In genomic region chr2:88452980-88453582, GRCh38 we compare ENCODE assay signal across 8 cellular contexts. TPM values are rescaled to one million over a fixed set of nuclear protein-coding genes. Genes with fewer than 3 reads are reported as not detected.
A peak's percentile ranks its signal among the peaks of the same experiment; 100 is the strongest.
DNase-seq lines count a peak whose midpoint lies in the region; ATAC-seq and TF ChIP-seq lines count a peak whose summit lies in the region.
"Had no signal": no experiment of that assay in that cellular context is flagged by ENCODE, and none has a peak within 500 bp of the region (broad histone marks: within the 10 kb centered on the region; RNA-seq: fewer than 3 reads in every experiment).

No MANE protein-coding gene starts in this region.

- H3K9me3 ChIP-seq in Peyer's patch = peaks cover 0 to 3% (median 0%) of the 10 kb centered on the region in 4 donors
- H3K9me3 ChIP-seq in endodermal cell (ENCODE audit: control insufficient read depth, low read length) = no peaks in the 10 kb centered on the region
- H3K9me3 ChIP-seq in trophoblast cell (ENCODE audit: insufficient read depth, low read depth, low read length) = no peaks in the 10 kb centered on the region

- WGBS in endodermal cell (ENCODE audit: insufficient coverage in 1 of 2, insufficient read length in 1 of 2), 2 experiments = 2 to 3% methylated on average over 9 to 29 of the region's 29 CpGs
- WGBS in trophoblast cell (ENCODE audit: extremely low coverage, insufficient coverage, insufficient read length) = no CpG with 5 or more reads among the region's 29 CpGs

- H3K9ac ChIP-seq in endodermal cell (ENCODE audit: extremely low read depth, low read length, poor library complexity, severe bottlenecking) (no peak overlapping the region), trophoblast cell (ENCODE audit: low read length) (no peak overlapping the region)

- no peak overlapping the region for H2BK5ac ChIP-seq in trophoblast cell (ENCODE audit: low read depth, low read length, poor library complexity)

- H3K27me3 ChIP-seq in Peyer's patch (peaks cover 0 to 17% of the 10 kb centered on the region in 2 donors), endodermal cell (ENCODE audit: control insufficient read depth, insufficient read depth, low read length, poor library complexity, severe bottlenecking) (peaks cover 57% of the 10 kb centered on the region), trophoblast cell (ENCODE audit: insufficient read depth, low read length) (no peaks in the 10 kb centered on the region)

- H3K4me1 ChIP-seq in Peyer's patch = peaks cover 0 to 4% (median 2%) of the 10 kb centered on the region in 4 donors
- H3K4me1 ChIP-seq in endodermal cell (ENCODE audit: control insufficient read depth, insufficient read depth, low read length) = peaks cover 3% of the 10 kb centered on the region
- peaks cover under 1% of the 10 kb centered on the region in 2 experiments for H3K4me1 ChIP-seq in trophoblast cell (ENCODE audit: control insufficient read depth in 1 of 2, insufficient read depth in 2 of 2, low read length in 2 of 2)

- peak overlapping the region in 3 of 4 donors; percentile 42 to 52 (median 46) for H3K4me3 ChIP-seq in Peyer's patch
- peak overlapping the region; percentile 80 for H3K4me3 ChIP-seq in endodermal cell (ENCODE audit: low read length)
- H3K4me3 ChIP-seq in trophoblast cell (ENCODE audit: low read depth, low read length) = peak overlapping the region; percentile 77

- H4K12ac ChIP-seq in trophoblast cell (ENCODE audit: low read depth, low read length) = no peak overlapping the region

- H3K23ac ChIP-seq in trophoblast cell (ENCODE audit: low read length) = no peak overlapping the region

- peak overlapping the region; percentile 62 for H3K4me3 Mint-ChIP-seq in endodermal cell

- TF ChIP-seq POLR2A in Peyer's patch (IDR thresholded peaks at IDR 0.05) = no peak

- no peak overlapping the region for H2BK120ac ChIP-seq in trophoblast cell (ENCODE audit: insufficient read depth, low read length, poor library complexity)

- peak; percentile 2 for ATAC-seq in GM19035 (IDR thresholded peaks at IDR 0.05; ENCODE audit: unreplicated experiment)
- no peak for ATAC-seq in left lobe of liver

- H3K79me2 ChIP-seq in trophoblast cell (ENCODE audit: control insufficient read depth, insufficient read depth, low read length, poor library complexity) = peaks cover 9% of the 10 kb centered on the region

- H3K36me3 ChIP-seq in Peyer's patch = no peaks in the 10 kb centered on the region
- no peaks in the 10 kb centered on the region for H3K36me3 ChIP-seq in endodermal cell (ENCODE audit: control insufficient read depth, insufficient read depth, low read length)
- peaks cover 4 to 6% of the 10 kb centered on the region in 2 experiments for H3K36me3 ChIP-seq in trophoblast cell (ENCODE audit: control insufficient read depth in 1 of 2, insufficient read depth in 2 of 2, low read length in 2 of 2)

- no peaks in the 10 kb centered on the region for H3K36me3 Mint-ChIP-seq in endodermal cell (ENCODE audit: low read depth)

- peak overlapping the region; percentile 85 for H3K4me2 ChIP-seq in trophoblast cell (ENCODE audit: low read length)

- H3K9me3 Mint-ChIP-seq in endodermal cell = no peaks in the 10 kb centered on the region

- DNase-seq in Peyer's patch (no peak), endodermal cell (peak; percentile 70), trophoblast cell (no peak), left lobe of liver (ENCODE audit: low spot score) (no peak), AG08396 (ENCODE audit: low spot score) (no peak), NCI-H1092 (lab: John Stamatoyannopoulos, UW) (no peak)

- peaks cover 4% of the 10 kb centered on the region for H3K79me1 ChIP-seq in trophoblast cell (ENCODE audit: low read length)

- no peak overlapping the region for H4K91ac ChIP-seq in trophoblast cell (ENCODE audit: low read depth, low read length)

- no peak overlapping the region for H4K8ac ChIP-seq in trophoblast cell (ENCODE audit: low read depth, low read length)

- H2AFZ ChIP-seq in trophoblast cell (ENCODE audit: insufficient read depth, low read length, poor library complexity) = peak overlapping the region; percentile 26

- H2AK5ac ChIP-seq in trophoblast cell (ENCODE audit: low read length) = no peak overlapping the region

- no peak overlapping the region for H3K4ac ChIP-seq in trophoblast cell (ENCODE audit: low read depth, low read length)

- no peak for TF ChIP-seq CTCF in Peyer's patch (IDR thresholded peaks at IDR 0.05)
- no peak for TF ChIP-seq CTCF in endodermal cell (conservative IDR thresholded peaks at IDR 0.05)

- H3K27ac Mint-ChIP-seq in endodermal cell = peak overlapping the region; percentile 52

- no peak overlapping the region for H3K27ac ChIP-seq in Peyer's patch
- H3K27ac ChIP-seq in endodermal cell (ENCODE audit: low read depth, low read length) = no peak overlapping the region
- no peak overlapping the region for H3K27ac ChIP-seq in trophoblast cell (ENCODE audit: low read depth, low read length)

- H3K18ac ChIP-seq in trophoblast cell (ENCODE audit: low read length) = no peak overlapping the region

- H3K27me3 Mint-ChIP-seq in endodermal cell (ENCODE audit: insufficient read depth) = peaks cover 54% of the 10 kb centered on the region

- H3K4me1 Mint-ChIP-seq in endodermal cell = peaks cover 12% of the 10 kb centered on the region

- no peak overlapping the region for H2BK12ac ChIP-seq in trophoblast cell (ENCODE audit: low read length)

- H3K14ac ChIP-seq in trophoblast cell (ENCODE audit: low read length) = no peak overlapping the region

RNA-seq across cellular contexts. Expression of gene FOXI3, which starts 0.6 kb away (rescaled TPM):
- not detected for total RNA-seq in Peyer's patch
- total RNA-seq in endodermal cell = 1 to 10 TPM in 1 of 2 donors, under 1 TPM in 1; 0.93 to 2.8 TPM
- 3.0 TPM for polyA plus RNA-seq in endodermal cell (2013, experiment 1 of 2)
- polyA plus RNA-seq in endodermal cell (2013, experiment 2 of 2) = 2.1 TPM
- polyA plus RNA-seq in trophoblast cell (2013) = 51.2 and 54.5 TPM in 2 replicates
- total RNA-seq in left lobe of liver = not detected
- total RNA-seq: cardiac septum had no signal
